Comparison of ENCODE assay signal across 9 cellular contexts in genomic region chr15:33902043-33902442, GRCh38.
"Had no signal": no experiment of that assay in that cellular context is flagged by ENCODE, and none has a peak within 500 bp of the region (broad histone marks: within the 10 kb centered on the region; RNA-seq: fewer than 3 reads in every experiment).

No MANE protein-coding gene starts in this region.

- FAIRE-seq: K562 had no signal

- ATAC-seq: K562 had no signal

- H3K9ac ChIP-seq: GM23248 had no signal

- H3K4me3 ChIP-seq: GM23248, K562 had no signal

- H2AFZ ChIP-seq: GM23248 had no signal

- H3K27ac ChIP-seq: GM23248, HL-60 had no signal

- DNase-seq: GM23248, GOT3, H9, HCEC 1CT, HFFc6, IMR-90, KG1 had no signal
